ENCODE assay signal across 28 cellular contexts in genomic region chr10:92714152-92714836, GRCh38.
"Had no signal": no experiment of that assay in that cellular context is flagged by ENCODE, and none has a peak within 500 bp of the region (broad histone marks: within the 10 kb centered on the region; RNA-seq: fewer than 3 reads in every experiment).

No MANE protein-coding gene starts in this region.

- H3K27ac ChIP-seq: ascending aorta, body of pancreas had no signal

- H3K27ac Mint-ChIP-seq: activated CD4-positive, alpha-beta T cell treated with anti-CD3 and anti-CD28 coated beads, Interleukin-2, amount 10 ng/mL, durations not matched to agents 24 days and 14 days; activated CD8-positive, alpha-beta memory T cell treated with anti-CD3 and anti-CD28 coated beads, Interleukin-2, amount 10 ng/mL, durations not matched to agents 7 days and 5 days; activated naive CD4-positive, alpha-beta T cell treated with anti-CD3 and anti-CD28 coated beads, Interleukin-2, amount 50 U/mL, for 72 hours; activated naive CD8-positive, alpha-beta T cell treated with anti-CD3 and anti-CD28 coated beads, Interleukin-2, amount 50 U/mL, for 24 hours; activated T-cell treated with anti-CD3 and anti-CD28 coated beads, Interleukin-2, amount 50 U/mL, for 24 hours; activated T-helper 1 cell treated with anti-CD3 and anti-CD28 coated beads, Interleukin-12 subunit alpha, Interleukin-12 subunit beta, Interleukin-2, Interleukin-4 antibody, amounts not matched to agents 30 ng/mL and 10 ng/mL and 1 ng/mL, durations not matched to agents 14 hours and 24 hours and 36 hours; T-helper 17 cell; WTC11 had no signal

- H3K9me3 ChIP-seq: ascending aorta, body of pancreas had no signal

- H3K36me3 ChIP-seq: ascending aorta had no signal

- H3K4me1 Mint-ChIP-seq: activated CD8-positive, alpha-beta memory T cell treated with anti-CD3 and anti-CD28 coated beads, Interleukin-2, amount 10 ng/mL, durations not matched to agents 7 days and 5 days; WTC11 had no signal

- H3K9me3 Mint-ChIP-seq: activated CD4-positive, alpha-beta T cell treated with anti-CD3 and anti-CD28 coated beads, Interleukin-2, amount 10 ng/mL, durations not matched to agents 24 days and 14 days; activated naive CD4-positive, alpha-beta T cell treated with anti-CD3 and anti-CD28 coated beads, Interleukin-2, amount 50 U/mL, for 72 hours; activated naive CD8-positive, alpha-beta T cell treated with anti-CD3 and anti-CD28 coated beads, Interleukin-2, amount 50 U/mL, for 24 hours; activated T-cell treated with anti-CD3 and anti-CD28 coated beads, Interleukin-2, amount 50 U/mL, for 24 hours; activated T-helper 1 cell treated with anti-CD3 and anti-CD28 coated beads, Interleukin-12 subunit alpha, Interleukin-12 subunit beta, Interleukin-2, Interleukin-4 antibody, amounts not matched to agents 30 ng/mL and 10 ng/mL and 1 ng/mL, durations not matched to agents 14 hours and 24 hours and 36 hours had no signal

- ATAC-seq: activated CD8-positive, alpha-beta memory T cell treated with anti-CD3 and anti-CD28 coated beads, Interleukin-2, amount 10 ng/mL, durations not matched to agents 7 days and 5 days; activated naive CD4-positive, alpha-beta T cell treated with anti-CD3 and anti-CD28 coated beads, Interleukin-2, amount 50 U/mL, for 72 hours; activated naive CD8-positive, alpha-beta T cell treated with anti-CD3 and anti-CD28 coated beads, Interleukin-2, amount 50 U/mL, for 24 hours; body of pancreas; PC-3; T-helper 17 cell; WTC11 had no signal

- DNase-seq: activated CD4-positive, alpha-beta T cell treated with anti-CD3 and anti-CD28 coated beads for 1 hour; activated CD4-positive, alpha-beta T cell treated with anti-CD3 and anti-CD28 coated beads, Interleukin-2, amount 10 ng/mL, durations not matched to agents 24 days and 14 days; activated CD4-positive, alpha-beta T cell treated with anti-CD3 and anti-CD28 coated beads, Interleukin-2, amount 50 U/mL, for 48 hours; activated CD8-positive, alpha-beta memory T cell treated with anti-CD3 and anti-CD28 coated beads, Interleukin-2, amount 10 ng/mL, durations not matched to agents 7 days and 5 days; activated effector memory CD4-positive, alpha-beta T cell treated with Interleukin-2 at 50 U/mL for 16 hours; activated naive CD4-positive, alpha-beta T cell; activated naive CD8-positive, alpha-beta T cell treated with anti-CD3 and anti-CD28 coated beads, Interleukin-2, amount 50 U/mL, for 24 hours; activated T-cell treated with anti-CD3 and anti-CD28 coated beads, Interleukin-2, amount 50 U/mL, for 24 hours; amniotic stem cell; body of pancreas; central memory CD4-positive, alpha-beta T cell; NCI-H1105 treated with DMSO at 0.1 percent for 48 hours; NCI-H1436 treated with DMSO at 0.1 percent for 48 hours; NCI-H187 treated with DMSO at 0.1 percent for 48 hours; NCI-H2081 treated with DMSO at 0.1 percent for 48 hours; NCI-H345; NCI-H510A; NCI-H69; NK-92 treated with Interleukin-12 subunit alpha and Interleukin-12 subunit beta, amount 100 ng/mL, for 24 hours; PC-3; SIG-M5; T-helper 17 cell; T-helper 9 cell had no signal

- H3K4me3 ChIP-seq: ascending aorta, body of pancreas had no signal

- H3K36me3 Mint-ChIP-seq: activated CD8-positive, alpha-beta memory T cell treated with anti-CD3 and anti-CD28 coated beads, Interleukin-2, amount 10 ng/mL, durations not matched to agents 7 days and 5 days had no signal

- H3K4me3 Mint-ChIP-seq: activated CD4-positive, alpha-beta T cell treated with anti-CD3 and anti-CD28 coated beads, Interleukin-2, amount 10 ng/mL, durations not matched to agents 24 days and 14 days; activated CD8-positive, alpha-beta memory T cell treated with anti-CD3 and anti-CD28 coated beads, Interleukin-2, amount 10 ng/mL, durations not matched to agents 7 days and 5 days; activated naive CD8-positive, alpha-beta T cell treated with anti-CD3 and anti-CD28 coated beads, Interleukin-2, amount 50 U/mL, for 24 hours; activated T-cell treated with anti-CD3 and anti-CD28 coated beads, Interleukin-2, amount 50 U/mL, for 24 hours; activated T-helper 1 cell treated with anti-CD3 and anti-CD28 coated beads, Interleukin-12 subunit alpha, Interleukin-12 subunit beta, Interleukin-2, Interleukin-4 antibody, amounts not matched to agents 30 ng/mL and 10 ng/mL and 1 ng/mL, durations not matched to agents 14 hours and 24 hours and 36 hours; T-helper 17 cell; WTC11 had no signal

- H3K27me3 ChIP-seq: ascending aorta, body of pancreas had no signal

- FAIRE-seq: bronchial epithelial cell had no signal

- H3K4me1 ChIP-seq: ascending aorta had no signal
